In genomic region chr1:228989992-228990827, GRCh38 we compare ENCODE assay signal across 8 cellular contexts.
A peak's percentile ranks its signal among the peaks of the same experiment; 100 is the strongest.
DNase-seq lines count a peak whose midpoint lies in the region; ATAC-seq lines count a peak whose summit lies in the region.

No MANE protein-coding gene starts in this region.

- no peak for ATAC-seq in HG02798 (IDR thresholded peaks at IDR 0.05; ENCODE audit: poor library complexity, unreplicated experiment)
- no peak for ATAC-seq in GM19395 (IDR thresholded peaks at IDR 0.05; ENCODE audit: unreplicated experiment)
- no peak for ATAC-seq in HG03135 (IDR thresholded peaks at IDR 0.05; ENCODE audit: unreplicated experiment)

- peak overlapping the region; percentile 36 for H3K27ac ChIP-seq in muscle layer of colon (ENCODE audit: low read depth, low read length)

- H3K9ac ChIP-seq in muscle layer of colon (ENCODE audit: low read length) = no peak overlapping the region

- H3K27me3 ChIP-seq in muscle layer of colon (ENCODE audit: control insufficient read depth in 1 of 2, insufficient read depth in 2 of 2, low read length in 2 of 2) = no peaks in the 10 kb centered on the region

- H3K4me1 ChIP-seq in muscle layer of colon (ENCODE audit: insufficient read depth, low read length) = peaks cover 56% of the 10 kb centered on the region

- no peaks in the 10 kb centered on the region for H3K36me3 ChIP-seq in muscle layer of colon (ENCODE audit: insufficient read depth, low read length)

- no peaks in the 10 kb centered on the region for H3K9me3 ChIP-seq in muscle layer of colon (ENCODE audit: low read length)

- DNase-seq in Ammon's horn (ENCODE audit: low spot score) (peak; percentile 88), NCI-H2081 (lab: John Stamatoyannopoulos, UW) (peak; percentile 74 to 86), dermis blood vessel endothelial cell (peak; percentile 27), NCI-H187 (lab: John Stamatoyannopoulos, UW) (no peak)

- no peak overlapping the region for H3K4me3 ChIP-seq in muscle layer of colon (ENCODE audit: low read depth in 1 of 2, low read length in 2 of 2)

Comparison
In these comparisons a context has a peak if more than half of its experiments do, and no peak if none do; other contexts are left out.
1. DNase-seq: peak in Ammon's horn (single experiment), NCI-H2081 (2 of 2) and dermis blood vessel endothelial cell (single experiment); none in NCI-H187 (0 of 2).